Comparison of ENCODE assay signal across 12 cellular contexts in the genomic region with DNA sequence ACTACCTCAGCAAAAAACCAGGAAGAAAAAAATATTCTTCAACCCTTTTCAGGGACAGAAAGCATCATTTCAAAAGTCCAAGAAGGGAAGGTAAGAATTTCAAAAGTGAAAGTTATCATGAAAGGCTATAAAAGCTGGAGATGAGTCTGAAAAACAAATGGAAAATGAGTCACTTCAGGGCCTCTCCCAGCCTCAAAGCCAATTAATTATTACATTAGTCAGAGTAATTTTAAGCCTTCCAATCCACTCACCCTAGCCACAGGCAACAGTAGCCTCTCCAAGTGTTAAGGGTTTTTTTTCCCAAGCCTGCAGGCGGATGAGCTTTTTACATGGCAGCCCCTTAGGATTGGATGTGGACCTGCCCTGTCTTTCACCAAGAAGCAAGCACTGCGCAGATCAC. TPM values are rescaled to one million over a fixed set of nuclear protein-coding genes. Genes with fewer than 3 reads are reported as not detected.
A peak's percentile ranks its signal among the peaks of the same experiment; 100 is the strongest.
DNase-seq lines count a peak whose midpoint lies in the region; ATAC-seq, FAIRE-seq and TF ChIP-seq lines count a peak whose summit lies in the region.
"Not testable (repeated sequence)": the region's sequence is repeated elsewhere in the genome, so short reads cannot be mapped to it uniquely, and the experiment has no call there.
"Had no signal": no experiment of that assay in that cellular context is flagged by ENCODE, and none has a peak within 500 bp of the region (broad histone marks: within the 10 kb centered on the region; RNA-seq: fewer than 3 reads in every experiment).

No MANE protein-coding gene starts in this region.

- H3K79me2 ChIP-seq in astrocyte (ENCODE audit: insufficient read depth, low read length): peaks cover 46% of the 10 kb centered on the region

- peak overlapping the region in 8 of 11 experiments; percentile 28 to 85 (median 74); a peak in 13 of 22 replicates for H3K27ac ChIP-seq in BLaER1 treated with 17β-estradiol and CSF1 and Interleukin-3, amounts not matched to agents 10 nM and 100 nM
- peak overlapping the region; percentile 64 for H3K27ac ChIP-seq in astrocyte (ENCODE audit: low read depth, low read length)

- not testable (repeated sequence) for H3K9me3 ChIP-seq in BLaER1 treated with 17β-estradiol and CSF1 and Interleukin-3, amounts not matched to agents 10 nM and 100 nM (replicated peaks in 1 of 11); astrocyte (ENCODE audit: insufficient read depth, low read depth, low read length)

- H4K20me1 ChIP-seq in BLaER1 treated with 17β-estradiol and CSF1 and Interleukin-3, amounts not matched to agents 10 nM and 100 nM: peaks cover 21 to 51% (median 31%) of the 10 kb centered on the region in 11 experiments; a peak in 20 of 22 replicates
- peaks cover 20% of the 10 kb centered on the region for H4K20me1 ChIP-seq in astrocyte (ENCODE audit: insufficient read depth, low read length)

- TF ChIP-seq CTCF in astrocyte (IDR thresholded peaks at IDR 0.05; ENCODE audit: insufficient read depth, low read depth, low read length); fibroblast of the aortic adventitia (IDR thresholded peaks at IDR 0.05; ENCODE audit: insufficient read depth, low read length); nephron (IDR thresholded peaks at IDR 0.05; ENCODE audit: unreplicated experiment in 3 of 3): not testable (repeated sequence)

- H2AFZ ChIP-seq in astrocyte (ENCODE audit: low read depth, low read length): not testable (repeated sequence)

- not testable (repeated sequence) for H3K27me3 ChIP-seq in BLaER1 treated with 17β-estradiol and CSF1 and Interleukin-3, amounts not matched to agents 10 nM and 100 nM; astrocyte (ENCODE audit: insufficient read depth, low read length)

- DNase-seq in HT1080 (ENCODE audit: low read depth) (peak; percentile 44), astrocyte (ENCODE audit: low read depth) (peak; percentile 43), fibroblast of the aortic adventitia (ENCODE audit: low read depth) (peak; percentile 22)
- peak; percentile 31 to 40 for DNase-seq in activated T-cell treated with anti-CD3 and anti-CD28 coated beads, Interleukin-2, amount 50 U/mL, for 48 hours
- not testable (repeated sequence) for DNase-seq in stimulated activated naive B cell treated with anti-CD40 and anti-IgM and Interleukin-4, amounts not matched to agents 10 μg/mL and 1 μg/mL and 100 μg/mL, for 72 hours

- FAIRE-seq in astrocyte (lab: Jason Lieb, UNC): not testable (repeated sequence)

- not testable (repeated sequence) for H3K9me3 Mint-ChIP-seq in T-helper 1 cell treated with Interleukin-12 subunit alpha and Interleukin-12 subunit beta and Interleukin-4 antibody, amounts not matched to agents 30 μg/mL and 1 μg/mL, for 36 hours; astrocyte (ENCODE audit: unreplicated experiment); nephron; stimulated activated naive B cell treated with anti-CD40 and anti-IgM and Interleukin-4, amounts not matched to agents 10 μg/mL and 1 μg/mL and 100 μg/mL, for 72 hours

- ATAC-seq in stimulated activated naive B cell treated with anti-CD40 and anti-IgM and Interleukin-4, amounts not matched to agents 10 μg/mL and 1 μg/mL and 100 μg/mL, for 72 hours (replicated peaks): peak; percentile 19 to 41

- H3K4me2 ChIP-seq in BLaER1 treated with 17β-estradiol and CSF1 and Interleukin-3, amounts not matched to agents 10 nM and 100 nM: peak overlapping the region; percentile 49 to 92 (median 85)
- H3K4me2 ChIP-seq in astrocyte (ENCODE audit: low read length): peak overlapping the region; percentile 79

- peaks cover 14% of the 10 kb centered on the region for H3K36me3 Mint-ChIP-seq in T-helper 1 cell treated with Interleukin-12 subunit alpha and Interleukin-12 subunit beta and Interleukin-4 antibody, amounts not matched to agents 30 μg/mL and 1 μg/mL, for 36 hours (ENCODE audit: low read depth)
- H3K36me3 Mint-ChIP-seq in astrocyte (ENCODE audit: low read depth, unreplicated experiment) (peaks cover 10% of the 10 kb centered on the region), nephron (ENCODE audit: low read depth) (peaks cover 23% of the 10 kb centered on the region)
- peaks cover 6 to 24% of the 10 kb centered on the region in 2 donors for H3K36me3 Mint-ChIP-seq in stimulated activated naive B cell treated with anti-CD40 and anti-IgM and Interleukin-4, amounts not matched to agents 10 μg/mL and 1 μg/mL and 100 μg/mL, for 72 hours

- peak overlapping the region in 1 of 10 experiments; percentile 31; a peak in 1 of 20 replicates for H3K4me3 ChIP-seq in BLaER1 treated with 17β-estradiol and CSF1 and Interleukin-3, amounts not matched to agents 10 nM and 100 nM
- H3K4me3 ChIP-seq in astrocyte (ENCODE audit: insufficient read depth, low read depth, low read length); fibroblast of the aortic adventitia (ENCODE audit: low read depth, low read length): not testable (repeated sequence)

- peaks cover 0 to 15% (median 6%) of the 10 kb centered on the region in 11 experiments; a peak in 13 of 22 replicates for H3K36me3 ChIP-seq in BLaER1 treated with 17β-estradiol and CSF1 and Interleukin-3, amounts not matched to agents 10 nM and 100 nM
- H3K36me3 ChIP-seq in astrocyte (ENCODE audit: insufficient read depth, low read length): not testable (repeated sequence)

- peak overlapping the region; percentile 46 for H3K27ac Mint-ChIP-seq in T-helper 1 cell treated with Interleukin-12 subunit alpha and Interleukin-12 subunit beta and Interleukin-4 antibody, amounts not matched to agents 30 μg/mL and 1 μg/mL, for 36 hours
- not testable (repeated sequence) for H3K27ac Mint-ChIP-seq in astrocyte (ENCODE audit: unreplicated experiment); nephron
- peak overlapping the region; percentile 83 for H3K27ac Mint-ChIP-seq in stimulated activated naive B cell treated with anti-CD40 and anti-IgM and Interleukin-4, amounts not matched to agents 10 μg/mL and 1 μg/mL and 100 μg/mL, for 72 hours

- peak overlapping the region; percentile 50 for H3K4me3 Mint-ChIP-seq in T-helper 1 cell treated with Interleukin-12 subunit alpha and Interleukin-12 subunit beta and Interleukin-4 antibody, amounts not matched to agents 30 μg/mL and 1 μg/mL, for 36 hours
- H3K4me3 Mint-ChIP-seq in astrocyte (ENCODE audit: unreplicated experiment): peak overlapping the region; percentile 58
- H3K4me3 Mint-ChIP-seq in nephron: peak overlapping the region; percentile 56 to 80 (median 78)
- peak overlapping the region; percentile 48 to 62 for H3K4me3 Mint-ChIP-seq in stimulated activated naive B cell treated with anti-CD40 and anti-IgM and Interleukin-4, amounts not matched to agents 10 μg/mL and 1 μg/mL and 100 μg/mL, for 72 hours

- peaks cover 32 to 44% (median 40%) of the 10 kb centered on the region in 10 experiments for H3K4me1 ChIP-seq in BLaER1 treated with 17β-estradiol and CSF1 and Interleukin-3, amounts not matched to agents 10 nM and 100 nM
- H3K4me1 ChIP-seq in astrocyte (ENCODE audit: insufficient read depth, low read length): not testable (repeated sequence)

- not testable (repeated sequence) for H3K27me3 Mint-ChIP-seq in T-helper 1 cell treated with Interleukin-12 subunit alpha and Interleukin-12 subunit beta and Interleukin-4 antibody, amounts not matched to agents 30 μg/mL and 1 μg/mL, for 36 hours (ENCODE audit: low read depth); astrocyte (ENCODE audit: low read depth, unreplicated experiment); nephron (ENCODE audit: low read depth); stimulated activated naive B cell treated with anti-CD40 and anti-IgM and Interleukin-4, amounts not matched to agents 10 μg/mL and 1 μg/mL and 100 μg/mL, for 72 hours

- peak overlapping the region in 6 of 11 experiments; percentile 51 to 72 (median 65); a peak in 6 of 22 replicates for H3K9ac ChIP-seq in BLaER1 treated with 17β-estradiol and CSF1 and Interleukin-3, amounts not matched to agents 10 nM and 100 nM
- peak overlapping the region; percentile 51 for H3K9ac ChIP-seq in astrocyte (ENCODE audit: low read length)

- peaks cover 29% of the 10 kb centered on the region for H3K4me1 Mint-ChIP-seq in T-helper 1 cell treated with Interleukin-12 subunit alpha and Interleukin-12 subunit beta and Interleukin-4 antibody, amounts not matched to agents 30 μg/mL and 1 μg/mL, for 36 hours (ENCODE audit: low read depth)
- H3K4me1 Mint-ChIP-seq in astrocyte (ENCODE audit: low read depth, unreplicated experiment) (peaks cover 13% of the 10 kb centered on the region), nephron (peaks cover 37% of the 10 kb centered on the region)
- H3K4me1 Mint-ChIP-seq in stimulated activated naive B cell treated with anti-CD40 and anti-IgM and Interleukin-4, amounts not matched to agents 10 μg/mL and 1 μg/mL and 100 μg/mL, for 72 hours: peaks cover 23 to 52% of the 10 kb centered on the region in 2 donors

RNA-seq across cellular contexts. Expression of gene CCDC127, which starts 2.7 kb away (rescaled TPM):
- total RNA-seq in HT1080 (2014; rRNA removed; shearing (Covaris generic)): 4.1 and 4.2 TPM in 2 replicates
- 2.7 and 3.1 TPM in 2 replicates for polyA plus RNA-seq in HT1080 (2015; cell fraction: cytosol; rRNA removed)
- 3.3 and 3.9 TPM in 2 replicates for polyA plus RNA-seq in HT1080 (2015; cell fraction: nucleus; rRNA removed)
- total RNA-seq in astrocyte (5.6 and 8.8 TPM in 2 replicates), fibroblast of the aortic adventitia (ENCODE audit: low replicate concordance) (8.2 and 8.3 TPM in 2 replicates)

RNA-seq across cellular contexts. Expression of gene SDHA, which starts 2.9 kb away (rescaled TPM):
- total RNA-seq in HT1080 (2014; rRNA removed; shearing (Covaris generic)): 124 and 137 TPM in 2 replicates
- 101 and 105 TPM in 2 replicates for polyA plus RNA-seq in HT1080 (2015; cell fraction: cytosol; rRNA removed)
- polyA plus RNA-seq in HT1080 (2015; cell fraction: nucleus; rRNA removed): 190 and 226 TPM in 2 replicates
- 91.7 and 102 TPM in 2 replicates for total RNA-seq in astrocyte
- 92.6 and 116 TPM in 2 replicates for total RNA-seq in fibroblast of the aortic adventitia (ENCODE audit: low replicate concordance)

RNA-seq across cellular contexts. Expression of gene LRRC14B, which starts 24.0 kb away (rescaled TPM):
- total RNA-seq in HT1080 (2014; rRNA removed; shearing (Covaris generic)): not detected in 2 replicates
- not detected in 2 replicates for polyA plus RNA-seq in HT1080 (2015; cell fraction: cytosol; rRNA removed)
- not detected in 2 replicates for polyA plus RNA-seq in HT1080 (2015; cell fraction: nucleus; rRNA removed)
- not detected in 2 replicates for total RNA-seq in astrocyte
- total RNA-seq in fibroblast of the aortic adventitia (ENCODE audit: low replicate concordance): not detected in 2 replicates
- total RNA-seq: H4, lung microvascular endothelial cell, upper lobe of right lung had no signal
- polyA plus RNA-seq: adipose tissue had no signal

RNA-seq across cellular contexts. Expression of gene PDCD6, which starts 56.2 kb away (rescaled TPM):
- 384 and 389 TPM in 2 replicates for total RNA-seq in HT1080 (2014; rRNA removed; shearing (Covaris generic))
- 257 and 294 TPM in 2 replicates for polyA plus RNA-seq in HT1080 (2015; cell fraction: cytosol; rRNA removed)
- polyA plus RNA-seq in HT1080 (2015; cell fraction: nucleus; rRNA removed): 180 and 185 TPM in 2 replicates
- total RNA-seq in astrocyte (99.1 and 99.6 TPM in 2 replicates), fibroblast of the aortic adventitia (ENCODE audit: low replicate concordance) (59.1 and 83.7 TPM in 2 replicates)
